Comparison of ENCODE assay signal across 1 cellular context in the genomic region with DNA sequence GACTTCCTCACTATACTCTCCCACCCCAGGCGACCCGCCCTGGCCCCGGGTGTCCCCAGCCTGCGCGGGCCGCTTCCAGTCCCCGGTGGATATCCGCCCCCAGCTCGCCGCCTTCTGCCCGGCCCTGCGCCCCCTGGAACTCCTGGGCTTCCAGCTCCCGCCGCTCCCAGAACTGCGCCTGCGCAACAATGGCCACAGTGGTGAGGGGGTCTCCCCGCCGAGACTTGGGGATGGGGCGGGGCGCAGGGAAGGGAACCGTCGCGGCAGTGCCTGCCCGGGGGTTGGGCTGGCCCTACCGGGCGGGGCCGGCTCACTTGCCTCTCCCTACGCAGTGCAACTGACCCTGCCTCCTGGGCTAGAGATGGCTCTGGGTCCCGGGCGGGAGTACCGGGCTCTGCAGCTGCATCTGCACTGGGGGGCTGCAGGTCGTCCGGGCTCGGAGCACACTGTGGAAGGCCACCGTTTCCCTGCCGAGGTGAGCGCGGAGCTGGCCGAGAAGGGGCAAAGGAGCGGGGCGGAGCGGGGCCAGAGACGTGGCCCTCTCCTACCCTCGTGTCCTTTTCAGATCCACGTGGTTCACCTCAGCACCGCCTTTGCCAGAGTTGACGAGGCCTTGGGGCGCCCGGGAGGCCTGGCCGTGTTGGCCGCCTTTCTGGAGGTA.
TF ChIP-seq lines count a peak whose summit lies in the region.

No MANE protein-coding gene starts in this region.

TF ChIP-seq in endothelial cell of umbilical vein, 7 proteins besides CTCF, POLR2A, EP300 and RAD21:
- TF ChIP-seq MYC (IDR thresholded peaks at IDR 0.05; ENCODE audit: low read depth, low read length) (no peak), EZH2 (IDR thresholded peaks at IDR 0.05; ENCODE audit: borderline replicate concordance, low read depth, low read length, severe bottlenecking) (no peak), POLR2AphosphoS5 (IDR thresholded peaks at IDR 0.05; ENCODE audit: insufficient read depth, low read depth, low read length) (no peak), JUN (IDR thresholded peaks at IDR 0.05; ENCODE audit: borderline replicate concordance, insufficient read depth, insufficient read length, low read depth) (no peak)
- TF ChIP-seq, protein P1, sequence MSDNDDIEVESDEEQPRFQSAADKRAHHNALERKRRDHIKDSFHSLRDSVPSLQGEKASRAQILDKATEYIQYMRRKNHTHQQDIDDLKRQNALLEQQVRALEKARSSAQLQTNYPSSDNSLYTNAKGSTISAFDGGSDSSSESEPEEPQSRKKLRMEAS (IDR thresholded peaks at IDR 0.05; ENCODE audit: insufficient read depth, insufficient read length): peak; percentile 48
